8 cellular contexts compared by ENCODE assay signal in the genomic region with DNA sequence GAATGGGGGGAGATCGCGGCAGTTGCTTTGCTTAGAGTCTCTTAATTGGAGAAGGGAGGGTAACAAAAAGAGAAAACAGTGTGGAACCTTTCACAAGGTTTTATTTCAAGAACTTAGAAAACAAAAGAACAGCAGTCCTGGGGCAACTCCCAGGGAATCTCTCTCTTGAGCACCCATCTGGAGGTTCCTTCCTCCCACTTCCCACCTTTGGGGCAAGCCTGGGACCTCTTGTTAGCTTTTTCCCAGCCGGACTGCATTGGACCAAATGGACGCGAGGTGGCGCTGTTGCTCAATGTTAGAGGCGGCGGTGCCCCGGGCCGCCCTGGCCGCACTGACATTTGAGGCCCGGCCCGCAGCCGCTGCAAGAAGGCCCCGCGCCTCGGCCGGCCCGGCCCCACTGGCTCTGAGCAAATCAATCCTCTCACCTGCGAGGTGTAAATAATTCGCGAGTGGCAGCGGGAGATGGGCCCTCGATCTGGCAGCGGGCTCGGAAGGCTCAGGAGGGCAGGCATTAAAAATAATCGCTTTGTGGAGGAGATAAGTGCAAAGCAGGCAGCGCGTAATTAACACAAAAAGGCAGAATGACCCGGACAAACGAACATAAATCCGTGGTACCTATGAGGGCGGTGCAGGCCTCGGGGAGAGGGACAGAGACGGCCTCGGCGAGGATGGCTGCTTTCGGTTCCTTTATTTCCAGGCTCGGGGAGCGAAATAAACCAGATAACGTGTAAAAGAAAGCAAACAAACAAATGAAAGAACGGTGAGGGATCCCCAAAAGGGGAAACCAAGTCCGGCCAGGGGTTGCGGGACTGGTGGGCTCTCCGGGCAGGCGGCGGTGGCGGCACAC. TPM values are rescaled to one million over a fixed set of nuclear protein-coding genes. Genes with fewer than 3 reads are reported as not detected.
A peak's percentile ranks its signal among the peaks of the same experiment; 100 is the strongest.
DNase-seq lines count a peak whose midpoint lies in the region; ATAC-seq and TF ChIP-seq lines count a peak whose summit lies in the region.

No MANE protein-coding gene starts in this region.

- peak; percentile 46 for DNase-seq in CMK (ENCODE audit: low read depth)
- peak; percentile 77 for DNase-seq in MG63
- DNase-seq in T-helper 17 cell: peak; percentile 74 to 82 (median 80)
- DNase-seq in amygdala (lab: John Stamatoyannopoulos, UW): peak in 55 of 56 donors; percentile 2 to 84 (median 49)
- peak; percentile 83 to 95 (median 94) for DNase-seq in right cardiac atrium
- peak; percentile 91 for DNase-seq in sigmoid colon
- no peak for DNase-seq in cortex of kidney (lab: John Stamatoyannopoulos, UW)

- peak; percentile 83 to 93 (median 89) for TF ChIP-seq CTCF in sigmoid colon (IDR thresholded peaks at IDR 0.05)

- no peak for TF ChIP-seq EP300 in sigmoid colon (IDR thresholded peaks at IDR 0.05)

- H3K36me3 Mint-ChIP-seq in T-helper 17 cell (ENCODE audit: low read depth): peaks cover 10% of the 10 kb centered on the region

- H3K4me1 Mint-ChIP-seq in T-helper 17 cell: peaks cover 21% of the 10 kb centered on the region

- H3K4me1 ChIP-seq in right cardiac atrium (ENCODE audit: control insufficient read depth, insufficient read depth, low read length): peaks cover 2% of the 10 kb centered on the region
- peaks cover 0 to 18% (median 15%) of the 10 kb centered on the region in 4 donors for H3K4me1 ChIP-seq in sigmoid colon

- H3K36me3 ChIP-seq in MG63: peaks cover 17% of the 10 kb centered on the region
- H3K36me3 ChIP-seq in sigmoid colon: no peaks in the 10 kb centered on the region

- no peak for TF ChIP-seq POLR2A in sigmoid colon (IDR thresholded peaks at IDR 0.05)

- H3K27ac Mint-ChIP-seq in T-helper 17 cell: peak overlapping the region; percentile 82

- H3K27ac ChIP-seq in right cardiac atrium (ENCODE audit: low read length) (no peak overlapping the region), sigmoid colon (no peak overlapping the region)

- H3K27me3 ChIP-seq in MG63 (no peaks in the 10 kb centered on the region), right cardiac atrium (ENCODE audit: control insufficient read depth, insufficient read depth) (no peaks in the 10 kb centered on the region), sigmoid colon (peaks cover 82 to 100% (median 99%) of the 10 kb centered on the region in 3 donors)

- peak; percentile 54 for ATAC-seq in GM21381 (IDR thresholded peaks at IDR 0.05; ENCODE audit: unreplicated experiment)
- ATAC-seq in T-helper 17 cell: peak; percentile 89
- peak; percentile 86 to 91 for ATAC-seq in right cardiac atrium

- peaks cover 94% of the 10 kb centered on the region for H3K27me3 Mint-ChIP-seq in T-helper 17 cell

- intact Hi-C loops in right cardiac atrium (cut with DNase I): loop anchor here in 3 of 4 donors (2.0 to 5.0 kb wide), 2 partner anchors 195 to 196 kb away; no protein-coding TSS in a partner anchor
- intact Hi-C loops in sigmoid colon (cut with DNase I): loop anchor here (1.0 to 10.0 kb wide), 2 partner anchors 184 to 369 kb away; no protein-coding TSS in a partner anchor

- H3K9me3 ChIP-seq in MG63: no peaks in the 10 kb centered on the region
- no peaks in the 10 kb centered on the region for H3K9me3 ChIP-seq in T-helper 17 cell (ENCODE audit: control insufficient read depth, low read length, poor library complexity, severe bottlenecking)
- no peaks in the 10 kb centered on the region for H3K9me3 ChIP-seq in right cardiac atrium (ENCODE audit: control insufficient read depth, low read length)
- no peaks in the 10 kb centered on the region for H3K9me3 ChIP-seq in sigmoid colon

- H3K4me3 ChIP-seq in MG63 (no peak overlapping the region; the same call in 1 of the 2 replicates), right cardiac atrium (ENCODE audit: low read length) (peak overlapping the region; percentile 50), sigmoid colon (peak overlapping the region in 2 of 4 donors; percentile 13 to 16)

- 12% methylated on average over 48 of the region's 48 CpGs for WGBS in right cardiac atrium
- WGBS in sigmoid colon, 2 donors: 2 to 4% methylated on average over 48 of the region's 48 CpGs

- H3K4me3 Mint-ChIP-seq in T-helper 17 cell: peak overlapping the region; percentile 91

RNA-seq across cellular contexts. Expression of gene HOXC8, which starts 2.7 kb away (rescaled TPM):
- total RNA-seq in MG63 (2014; rRNA removed; shearing (Covaris generic); ENCODE audit: low replicate concordance): 0.10 and 0.13 TPM in 2 replicates
- total RNA-seq in T-helper 17 cell (not detected), right cardiac atrium (not detected), sigmoid colon (not detected)
- polyA plus RNA-seq in right cardiac atrium (not detected), sigmoid colon (1 to 10 TPM in 1 of 3 donors, not detected in 2; 1.8 TPM)

RNA-seq across cellular contexts. Expression of gene HOXC9, which starts 6.1 kb away (rescaled TPM):
- total RNA-seq in MG63 (2014; rRNA removed; shearing (Covaris generic); ENCODE audit: low replicate concordance): 1.9 and 7.9 TPM in 2 replicates
- total RNA-seq in T-helper 17 cell: not detected
- total RNA-seq in right cardiac atrium: under 1 TPM in 1 of 4 donors, not detected in 3; 0.15 TPM
- not detected for polyA plus RNA-seq in right cardiac atrium
- total RNA-seq in sigmoid colon: not detected
- under 1 TPM in 1 of 3 donors, not detected in 2; 0.04 TPM for polyA plus RNA-seq in sigmoid colon

RNA-seq across cellular contexts. Expression of gene HOXC10, which starts 21.1 kb away (rescaled TPM):
- total RNA-seq in MG63 (2014; rRNA removed; shearing (Covaris generic); ENCODE audit: low replicate concordance): 19.8 and 27.4 TPM in 2 replicates
- total RNA-seq in T-helper 17 cell (not detected), right cardiac atrium (not detected), sigmoid colon (not detected)
- polyA plus RNA-seq in right cardiac atrium (not detected), sigmoid colon (not detected)

RNA-seq across cellular contexts. Expression of gene HOXC6, which starts 22.2 kb away (rescaled TPM):
- total RNA-seq in MG63 (2014; rRNA removed; shearing (Covaris generic); ENCODE audit: low replicate concordance): 4.9 and 5.3 TPM in 2 replicates
- total RNA-seq in T-helper 17 cell (not detected), right cardiac atrium (under 1 TPM in 3 of 4 donors, not detected in 1; 0.34 to 0.65 (median 0.42) TPM), sigmoid colon (not detected)
- polyA plus RNA-seq in right cardiac atrium (0.48 TPM), sigmoid colon (not detected)

RNA-seq across cellular contexts. Expression of gene HOXC5, which starts 26.8 kb away (rescaled TPM):
- not detected in 2 replicates for total RNA-seq in MG63 (2014; rRNA removed; shearing (Covaris generic); ENCODE audit: low replicate concordance)
- total RNA-seq in T-helper 17 cell (not detected), right cardiac atrium (not detected), sigmoid colon (1 to 10 TPM in 1 of 4 donors, not detected in 3; 1.4 TPM)
- polyA plus RNA-seq in right cardiac atrium (0.11 TPM), sigmoid colon (under 1 TPM in 1 of 3 donors, not detected in 2; 0.03 TPM)

Comparison
In these comparisons a context has a peak if more than half of its experiments do, and no peak if none do; other contexts are left out.
1. RNA of gene HOXC10, which starts 21.1 kb away (total RNA-seq): 19.8 to 27.4 TPM in MG63; not detected in T-helper 17 cell, not detected in right cardiac atrium and not detected in sigmoid colon; every median in the first group is over 10 times any median in the second.
2. Peak in every context shown above with its lines, with median percentiles within 50 percentile points of each other: ATAC-seq.